In the genomic region with DNA sequence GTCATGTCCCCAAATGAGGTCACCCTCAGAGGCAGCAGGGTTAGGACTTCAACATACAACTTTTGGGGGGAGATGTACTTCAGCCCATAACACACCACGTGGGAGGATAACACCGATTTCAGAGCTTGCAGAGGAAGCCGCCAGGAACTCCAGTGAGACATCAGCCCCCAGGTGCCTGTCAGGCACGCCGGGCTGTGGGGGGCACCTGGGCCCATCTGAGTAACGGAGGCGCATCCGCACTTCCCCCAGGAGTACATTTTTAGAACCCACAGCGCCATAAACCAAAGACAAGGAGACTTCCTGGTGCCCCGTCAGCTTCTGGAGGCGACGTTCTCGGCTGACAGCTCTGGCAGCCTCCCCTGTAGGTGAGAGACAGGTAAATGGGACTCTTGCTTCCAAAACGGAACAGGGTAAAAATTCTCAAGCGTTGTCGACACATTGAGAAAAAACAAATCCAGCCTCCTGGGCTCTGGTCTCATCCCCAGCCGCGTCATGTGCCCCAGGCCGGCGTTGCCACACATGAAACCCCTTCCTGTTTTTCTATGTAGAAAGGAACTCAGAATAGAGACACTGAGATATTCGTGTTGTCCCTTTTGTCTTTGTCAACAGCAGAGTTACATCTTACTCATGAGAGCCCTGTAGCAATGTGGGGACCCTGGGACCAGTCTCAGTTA, we compare ENCODE assay signal across 8 cellular contexts.
DNase-seq lines count a peak whose midpoint lies in the region; ATAC-seq and TF ChIP-seq lines count a peak whose summit lies in the region.

No MANE protein-coding gene starts in this region.

- H3K4me1 ChIP-seq in BLaER1 treated with 17β-estradiol and CSF1 and Interleukin-3, amounts not matched to agents 10 nM and 100 nM, result peaks cover 42 to 74% (median 62%) of the 10 kb centered on the region in 10 experiments
- peaks cover 56 to 57% of the 10 kb centered on the region in 2 experiments for H3K4me1 ChIP-seq in neutrophil (ENCODE audit: control insufficient read depth in 1 of 2, insufficient read depth in 1 of 2, low read depth in 1 of 2, low read length in 1 of 2)

- no peaks in the 10 kb centered on the region for H4K20me1 ChIP-seq in BLaER1 treated with 17β-estradiol and CSF1 and Interleukin-3, amounts not matched to agents 10 nM and 100 nM

- H3K36me3 ChIP-seq in BLaER1 treated with 17β-estradiol and CSF1 and Interleukin-3, amounts not matched to agents 10 nM and 100 nM, result no peaks in the 10 kb centered on the region
- no peaks in the 10 kb centered on the region for H3K36me3 ChIP-seq in neutrophil

- H3K9ac ChIP-seq in BLaER1 treated with 17β-estradiol and CSF1 and Interleukin-3, amounts not matched to agents 10 nM and 100 nM, result peak overlapping the region; percentile 67 to 84 (median 77)

- peaks cover 0 to 9% (median 0%) of the 10 kb centered on the region in 11 experiments; a peak in 4 of 22 replicates for H3K27me3 ChIP-seq in BLaER1 treated with 17β-estradiol and CSF1 and Interleukin-3, amounts not matched to agents 10 nM and 100 nM
- no peaks in the 10 kb centered on the region for H3K27me3 ChIP-seq in neutrophil

- CTCF ChIA-PET in WTC11 (lab: Charles Lee), result interaction anchor here (1.0 to 2.2 kb wide), 3 partner anchors 116 to 488 kb away, joined by 3 to 13 read pairs (median 3); no protein-coding TSS in a partner anchor

- H3K4me1 Mint-ChIP-seq in WTC11 (peaks cover 8% of the 10 kb centered on the region), brain (peaks cover 38% of the 10 kb centered on the region)

- H3K4me3 Mint-ChIP-seq in WTC11, result no peak overlapping the region
- H3K4me3 Mint-ChIP-seq in brain, result no peak overlapping the region

- H3K9me3 ChIP-seq in BLaER1 treated with 17β-estradiol and CSF1 and Interleukin-3, amounts not matched to agents 10 nM and 100 nM (replicated peaks in 1 of 11), result no peaks in the 10 kb centered on the region
- no peaks in the 10 kb centered on the region for H3K9me3 ChIP-seq in neutrophil

- no peak for ATAC-seq in WTC11
- ATAC-seq in HG02623 (IDR thresholded peaks at IDR 0.05; ENCODE audit: unreplicated experiment), result no peak
- no peak for ATAC-seq in GM21528 (IDR thresholded peaks at IDR 0.05; ENCODE audit: low FRiP score, unreplicated experiment)

- POLR2A ChIA-PET in WTC11 (lab: Charles Lee), result interaction anchor here (1.0 to 1.4 kb wide), 2 partner anchors 8 to 10 kb away, joined by 3 to 4 read pairs; no protein-coding TSS in a partner anchor

- DNase-seq in WTC11 (ENCODE audit: low spot score) (no peak), DMS53 treated with DMSO at 0.1 percent for 48 hours (lab: John Stamatoyannopoulos, UW; ENCODE audit: unreplicated experiment) (no peak)
- DNase-seq in effector CD8-positive, alpha-beta T cell (lab: John Stamatoyannopoulos, UW), result no peak

- no peak for TF ChIP-seq CTCF in WTC11 (IDR thresholded peaks at IDR 0.05)
- no peak for TF ChIP-seq CTCF in brain (conservative IDR thresholded peaks at IDR 0.05)
- peak; percentile 33 for TF ChIP-seq CTCF in neutrophil (IDR thresholded peaks at IDR 0.05)

- H3K36me3 Mint-ChIP-seq in WTC11, result peaks cover 17% of the 10 kb centered on the region; the same call in 1 of the 2 replicates
- peaks cover 11% of the 10 kb centered on the region for H3K36me3 Mint-ChIP-seq in brain

- no peaks in the 10 kb centered on the region for H3K9me3 Mint-ChIP-seq in WTC11
- no peaks in the 10 kb centered on the region for H3K9me3 Mint-ChIP-seq in brain

- H3K27ac ChIP-seq in BLaER1 treated with 17β-estradiol and CSF1 and Interleukin-3, amounts not matched to agents 10 nM and 100 nM, result peak overlapping the region; percentile 87 to 97 (median 92)
- H3K27ac ChIP-seq in neutrophil, result peak overlapping the region; percentile 96

- H3K4me2 ChIP-seq in BLaER1 treated with 17β-estradiol and CSF1 and Interleukin-3, amounts not matched to agents 10 nM and 100 nM, result peak overlapping the region; percentile 82 to 98 (median 89)

- H3K27ac Mint-ChIP-seq in WTC11 (peak overlapping the region; percentile 36), brain (peak overlapping the region in 4 of 5 experiments; percentile 46 to 91 (median 88))

- H3K27me3 Mint-ChIP-seq in WTC11 (ENCODE audit: low read depth) (no peaks in the 10 kb centered on the region), brain (no peaks in the 10 kb centered on the region)

- H3K4me3 ChIP-seq in BLaER1 treated with 17β-estradiol and CSF1 and Interleukin-3, amounts not matched to agents 10 nM and 100 nM, result peak overlapping the region in 9 of 10 experiments; percentile 2 to 24 (median 14); a peak in 12 of 20 replicates
- peak overlapping the region; percentile 40 to 54 for H3K4me3 ChIP-seq in neutrophil (ENCODE audit: low read depth in 1 of 2, low read length in 1 of 2)

TF ChIP-seq in WTC11, 78 proteins besides CTCF, POLR2A, EP300 and RAD21:
- TF ChIP-seq ZNF121 (CRISPR knock-in tag; IDR thresholded peaks at IDR 0.05) (no peak), ELF4 (CRISPR knock-in tag; IDR thresholded peaks at IDR 0.05; ENCODE audit: low read depth) (no peak)
